25 cellular contexts compared by ENCODE assay signal in genomic region chr10:122124808-122125207, GRCh38.
DNase-seq lines count a peak whose midpoint lies in the region; ATAC-seq and TF ChIP-seq lines count a peak whose summit lies in the region.
"Had no signal": no experiment of that assay in that cellular context is flagged by ENCODE, and none has a peak within 500 bp of the region (broad histone marks: within the 10 kb centered on the region; RNA-seq: fewer than 3 reads in every experiment).

No MANE protein-coding gene starts in this region.

- no peak for DNase-seq in GM23338 (ENCODE audit: low spot score)
- DNase-seq in RWPE1 (ENCODE audit: low spot score): no peak
- DNase-seq in neural crest cell (ENCODE audit: low read depth, low spot score): no peak
- DNase-seq in upper lobe of right lung: no peak
- DNase-seq in vagina (ENCODE audit: extremely low spot score in 2 of 2): no peak
- no peak for DNase-seq in activated CD4-positive, alpha-beta T cell treated with anti-CD3 and anti-CD28 coated beads for 36 hours
- no peak for DNase-seq in NCI-H2227 treated with DMSO at 0.1 percent for 48 hours (lab: John Stamatoyannopoulos, UW)
- DNase-seq: C1 segment of cervical spinal cord; CD8-positive, alpha-beta T cell; DMS 273 treated with DMSO at 0.1 percent for 48 hours; DMS79; EL; GDM1; Kasumi-1; NCI-H1092 treated with DMSO at 0.1 percent for 48 hours; NCI-H1436; NCI-H187 treated with DMSO at 0.1 percent for 48 hours; NCI-H446; NCI-H524 treated with DMSO at 0.1 percent for 48 hours; NCI-H774; PC-3; SHP77 treated with DMSO at 0.1 percent for 48 hours had no signal

- TF ChIP-seq CTCF in GM23338 (conservative IDR thresholded peaks at IDR 0.05; ENCODE audit: low read depth in 2 of 2): no peak
- no peak for TF ChIP-seq CTCF in RWPE1 (conservative IDR thresholded peaks at IDR 0.05; ENCODE audit: low read depth)
- no peak for TF ChIP-seq CTCF in neural crest cell (conservative IDR thresholded peaks at IDR 0.05)
- TF ChIP-seq CTCF in upper lobe of right lung (IDR thresholded peaks at IDR 0.05): no peak
- no peak for TF ChIP-seq CTCF in vagina (IDR thresholded peaks at IDR 0.05)

- H3K4me3 Mint-ChIP-seq in GM23338 (no peak overlapping the region), neural crest cell (no peak overlapping the region)
- H3K4me3 Mint-ChIP-seq in activated CD4-positive, alpha-beta T cell treated with anti-CD3 and anti-CD28 coated beads for 36 hours: no peak overlapping the region
- H3K4me3 Mint-ChIP-seq: CD8-positive, alpha-beta T cell had no signal

- no peak overlapping the region for H3K4me2 ChIP-seq in GM23338
- H3K4me2 ChIP-seq: A549 had no signal

- peaks cover 35% of the 10 kb centered on the region for H3K4me1 Mint-ChIP-seq in GM23338
- H3K4me1 Mint-ChIP-seq in neural crest cell: peaks cover 16% of the 10 kb centered on the region
- no peaks in the 10 kb centered on the region for H3K4me1 Mint-ChIP-seq in activated CD4-positive, alpha-beta T cell treated with anti-CD3 and anti-CD28 coated beads for 36 hours

- H3K4me3 ChIP-seq in GM23338: no peak overlapping the region
- no peak overlapping the region for H3K4me3 ChIP-seq in upper lobe of right lung
- no peak overlapping the region for H3K4me3 ChIP-seq in vagina
- H3K4me3 ChIP-seq: A549, GM12878, K562 had no signal

- H3F3A ChIP-seq in GM23338 (replicated peaks; ENCODE audit: low read depth): no peaks in the 10 kb centered on the region

- ATAC-seq in GM23338 (peak; percentile 16; the same call in 2 of the 3 replicates), upper lobe of right lung (no peak)
- ATAC-seq in activated CD4-positive, alpha-beta T cell treated with anti-CD3 and anti-CD28 coated beads for 36 hours: no peak
- ATAC-seq: A549; CD8-positive, alpha-beta T cell; GM12878; K562; PC-3 had no signal

- peaks cover 37% of the 10 kb centered on the region for H3K79me2 ChIP-seq in GM23338 (replicated peaks; ENCODE audit: insufficient read depth)

- no peak for TF ChIP-seq POLR2A in vagina (IDR thresholded peaks at IDR 0.05)

- H3K9me3 ChIP-seq in upper lobe of right lung (no peaks in the 10 kb centered on the region), vagina (no peaks in the 10 kb centered on the region)
- H3K9me3 ChIP-seq: A549 had no signal

- H3K27me3 ChIP-seq in GM23338 (ENCODE audit: insufficient read depth): no peaks in the 10 kb centered on the region
- no peaks in the 10 kb centered on the region for H3K27me3 ChIP-seq in upper lobe of right lung
- no peaks in the 10 kb centered on the region for H3K27me3 ChIP-seq in vagina

- H3K27me3 Mint-ChIP-seq in GM23338 (ENCODE audit: insufficient read depth, low read depth, poor library complexity) (peaks cover 10% of the 10 kb centered on the region), neural crest cell (ENCODE audit: low read depth) (no peaks in the 10 kb centered on the region)
- peaks cover 3% of the 10 kb centered on the region for H3K27me3 Mint-ChIP-seq in activated CD4-positive, alpha-beta T cell treated with anti-CD3 and anti-CD28 coated beads for 36 hours

- H3K27ac ChIP-seq in GM23338 (ENCODE audit: low read depth): no peak overlapping the region
- H3K27ac ChIP-seq in RWPE1: 0 out of 2 replicates have a peak overlapping the region, but pooled peaks have one; percentile 10
- H3K27ac ChIP-seq in upper lobe of right lung: peak overlapping the region; percentile 6
- no peak overlapping the region for H3K27ac ChIP-seq in vagina

- CTCF ChIA-PET in RWPE1 (lab: Yijun Ruan, JAX): interaction anchor here (0.5 to 0.7 kb wide), 4 partner anchors 15 to 151 kb away, joined by 3 to 5 read pairs (median 3); no protein-coding TSS in a partner anchor
- CTCF ChIA-PET in activated CD4-positive, alpha-beta T cell treated with anti-CD3 and anti-CD28 coated beads for 36 hours (lab: Charles Lee): no interaction called here

- H3K36me3 Mint-ChIP-seq in GM23338 (ENCODE audit: low read depth) (peaks cover 12% of the 10 kb centered on the region), neural crest cell (ENCODE audit: low read depth) (no peaks in the 10 kb centered on the region)
- H3K36me3 Mint-ChIP-seq in activated CD4-positive, alpha-beta T cell treated with anti-CD3 and anti-CD28 coated beads for 36 hours (ENCODE audit: low read depth): no peaks in the 10 kb centered on the region
- H3K36me3 Mint-ChIP-seq: CD8-positive, alpha-beta T cell had no signal

- H4K20me1 ChIP-seq in GM23338 (replicated peaks; ENCODE audit: insufficient read depth): no peaks in the 10 kb centered on the region; the same call in 1 of the 2 replicates

- H3K27ac Mint-ChIP-seq in GM23338: 0 out of 2 replicates have a peak overlapping the region, but pooled peaks have one; percentile 3
- H3K27ac Mint-ChIP-seq in neural crest cell (ENCODE audit: unreplicated experiment): peak overlapping the region; percentile 57
- no peak overlapping the region for H3K27ac Mint-ChIP-seq in activated CD4-positive, alpha-beta T cell treated with anti-CD3 and anti-CD28 coated beads for 36 hours
- H3K27ac Mint-ChIP-seq: CD8-positive, alpha-beta T cell had no signal

- intact Hi-C loops in upper lobe of right lung (cut with DNase I) (no loop called here), vagina (cut with DNase I) (no loop called here)
- intact Hi-C loops in activated CD4-positive, alpha-beta T cell treated with anti-CD3 and anti-CD28 coated beads for 36 hours (cut with DNase I, micrococcal nuclease): no loop called here

- H3K9me2 ChIP-seq in GM23338 (ENCODE audit: insufficient read depth): no peaks in the 10 kb centered on the region

- H3K4me1 ChIP-seq in GM23338 (ENCODE audit: insufficient read depth): peaks cover 11% of the 10 kb centered on the region
- peaks cover 20% of the 10 kb centered on the region for H3K4me1 ChIP-seq in upper lobe of right lung
- H3K4me1 ChIP-seq in vagina: peaks cover 35% of the 10 kb centered on the region

- POLR2A ChIA-PET in RWPE1 (lab: Yijun Ruan, JAX; ENCODE audit: low non-redundant PET): no interaction called here
- POLR2A ChIA-PET in activated CD4-positive, alpha-beta T cell treated with anti-CD3 and anti-CD28 coated beads for 36 hours (lab: Charles Lee): no interaction called here

- H3K36me3 ChIP-seq in GM23338 (ENCODE audit: insufficient read depth): no peaks in the 10 kb centered on the region
- H3K36me3 ChIP-seq in upper lobe of right lung: no peaks in the 10 kb centered on the region
- H3K36me3 ChIP-seq in vagina: no peaks in the 10 kb centered on the region

- H2AFZ ChIP-seq in GM23338: no peak overlapping the region

- no peaks in the 10 kb centered on the region; the same call in 2 of the 3 replicates for H3K9me3 Mint-ChIP-seq in GM23338
- H3K9me3 Mint-ChIP-seq in neural crest cell: no peaks in the 10 kb centered on the region
- H3K9me3 Mint-ChIP-seq in activated CD4-positive, alpha-beta T cell treated with anti-CD3 and anti-CD28 coated beads for 36 hours (ENCODE audit: low read depth): no peaks in the 10 kb centered on the region
- H3K9me3 Mint-ChIP-seq: CD8-positive, alpha-beta T cell had no signal

TF ChIP-seq in GM23338, 12 proteins besides CTCF, POLR2A, EP300 and RAD21 (continues in another document):
- TF ChIP-seq CREB1 (CRISPR knock-in tag; IDR thresholded peaks at IDR 0.05; ENCODE audit: low read depth) (no peak), STAT1 (IDR thresholded peaks at IDR 0.05; ENCODE audit: unreplicated experiment) (no peak)

Comparison
In these comparisons a context has a peak if more than half of its experiments do, and no peak if none do; other contexts are left out.
1. H3K27ac ChIP-seq: peak in RWPE1 (single experiment) and upper lobe of right lung (single experiment); none in GM23338 (single experiment) and vagina (single experiment).